ENCODE assay signal across 8 cellular contexts in genomic region chr17:49694847-49695697, GRCh38. TPM values are rescaled to one million over a fixed set of nuclear protein-coding genes. Genes with fewer than 3 reads are reported as not detected.
DNase-seq lines count a peak whose midpoint lies in the region; ATAC-seq lines count a peak whose summit lies in the region.

No MANE protein-coding gene starts in this region.

- H2AK5ac ChIP-seq in mesendoderm (ENCODE audit: low read length), result no peak overlapping the region

- H3K79me1 ChIP-seq in mesendoderm (ENCODE audit: low read length), result no peaks in the 10 kb centered on the region

- H3K4ac ChIP-seq in mesendoderm (ENCODE audit: low read depth, low read length), result no peak overlapping the region

- H4K5ac ChIP-seq in mesendoderm (ENCODE audit: low read length), result no peak overlapping the region

- no peak overlapping the region for H3K4me3 ChIP-seq in mesendoderm (ENCODE audit: low read length)

- H2BK120ac ChIP-seq in mesendoderm (ENCODE audit: low read depth, low read length), result no peak overlapping the region

- peak overlapping the region; percentile 11 for H3K9ac ChIP-seq in mesendoderm (ENCODE audit: low read length)

- H3K27ac ChIP-seq in mesendoderm (ENCODE audit: low read depth, low read length), result no peak overlapping the region

- H3K4me2 ChIP-seq in mesendoderm (ENCODE audit: low read length), result no peak overlapping the region

- no peak overlapping the region for H3K18ac ChIP-seq in mesendoderm (ENCODE audit: low read length)

- no peaks in the 10 kb centered on the region for H3K36me3 ChIP-seq in mesendoderm (ENCODE audit: control insufficient read depth, insufficient read depth, low read length)

- ATAC-seq in HG03571 (IDR thresholded peaks at IDR 0.05; ENCODE audit: unreplicated experiment), result no peak

- H3K27me3 ChIP-seq in mesendoderm (ENCODE audit: insufficient read depth, low read length, poor library complexity), result no peaks in the 10 kb centered on the region

- H3K56ac ChIP-seq in mesendoderm (ENCODE audit: low read length), result peak overlapping the region; percentile 52

- no peaks in the 10 kb centered on the region for H3K79me2 ChIP-seq in mesendoderm (ENCODE audit: control insufficient read depth, insufficient read depth, low read length)

- no peaks in the 10 kb centered on the region for H3K4me1 ChIP-seq in mesendoderm (ENCODE audit: control insufficient read depth, low read depth, low read length)

- no peak overlapping the region for H2BK15ac ChIP-seq in mesendoderm (replicated peaks; ENCODE audit: low read depth)

- DNase-seq in DMS79 treated with DMSO at 0.1 percent for 48 hours (lab: John Stamatoyannopoulos, UW) (peak; percentile 46), DMS79 (lab: John Stamatoyannopoulos, UW) (no peak), NCI-H2171 treated with DMSO at 0.1 percent for 48 hours (lab: John Stamatoyannopoulos, UW) (peak; percentile 55), dedifferentiated amniotic fluid mesenchymal stem cell (ENCODE audit: extremely low spot score) (peak; percentile 26), mesendoderm (no peak)
- peak; percentile 61 to 76 for DNase-seq in activated CD4-positive, alpha-beta T cell treated with anti-CD3 and anti-CD28 coated beads for 4 hours
- DNase-seq in stimulated activated CD8-positive, alpha-beta memory T cell treated with anti-CD3 and anti-CD28 coated beads, Interleukin-4, amount 100 ng/mL, for 4 hours (ENCODE audit: low read depth in 2 of 2, low spot score in 1 of 2), result peak; percentile 30 to 58

- no peak overlapping the region for H3K23ac ChIP-seq in mesendoderm (ENCODE audit: low read length)

- H2BK5ac ChIP-seq in mesendoderm (ENCODE audit: low read length), result no peak overlapping the region

- H4K8ac ChIP-seq in mesendoderm (ENCODE audit: low read depth, low read length), result no peak overlapping the region

- WGBS in mesendoderm (ENCODE audit: extremely low coverage, insufficient coverage, low lambda C conversion rate), result no CpG with 5 or more reads among the region's 16 CpGs

RNA-seq across cellular contexts. Expression of gene SLC35B1, which starts 12.7 kb away (rescaled TPM):
- polyA plus RNA-seq in mesendoderm (2013, experiment 1 of 2), result 59.4 TPM
- 58.0 TPM for polyA plus RNA-seq in mesendoderm (2013, experiment 2 of 2)

RNA-seq across cellular contexts. Expression of gene SPOP, which starts 17.2 kb away (rescaled TPM):
- 16.4 TPM for polyA plus RNA-seq in mesendoderm (2013, experiment 1 of 2)
- polyA plus RNA-seq in mesendoderm (2013, experiment 2 of 2), result 17.2 TPM

Comparison
In these comparisons a context has a peak if more than half of its experiments do, and no peak if none do; other contexts are left out.
1. DNase-seq: peak in DMS79 treated with DMSO at 0.1 percent for 48 hours (single experiment), NCI-H2171 treated with DMSO at 0.1 percent for 48 hours (single experiment), activated CD4-positive, alpha-beta T cell treated with anti-CD3 and anti-CD28 coated beads for 4 hours (2 of 2), dedifferentiated amniotic fluid mesenchymal stem cell (single experiment) and stimulated activated CD8-positive, alpha-beta memory T cell treated with anti-CD3 and anti-CD28 coated beads, Interleukin-4, amount 100 ng/mL, for 4 hours (2 of 2); none in DMS79 (single experiment) and mesendoderm (single experiment).